Comparison of ENCODE assay signal across 37 cellular contexts in the genomic region with DNA sequence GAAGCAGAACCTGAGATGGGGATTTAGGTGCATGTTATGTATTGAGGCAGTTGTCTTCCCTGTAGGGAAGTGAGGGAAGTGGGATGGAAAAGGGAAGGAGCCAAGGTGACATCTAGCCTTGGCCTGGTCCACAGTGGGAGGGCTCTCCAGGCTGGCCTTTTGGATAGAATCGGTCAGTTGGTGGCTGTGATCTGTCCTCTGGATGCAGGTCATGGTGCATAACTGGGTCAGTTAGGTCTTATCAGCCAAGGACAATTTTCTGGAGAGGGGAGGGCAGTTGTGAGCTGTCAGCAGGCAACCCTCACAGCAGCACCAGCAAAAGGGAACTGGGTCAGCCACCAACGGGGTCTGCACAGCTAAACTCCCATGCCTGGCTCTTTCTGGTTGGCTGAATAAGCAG. TPM values are rescaled to one million over a fixed set of nuclear protein-coding genes. Genes with fewer than 3 reads are reported as not detected.
"Had no signal": no experiment of that assay in that cellular context is flagged by ENCODE, and none has a peak within 500 bp of the region (broad histone marks: within the 10 kb centered on the region; RNA-seq: fewer than 3 reads in every experiment).

No MANE protein-coding gene starts in this region.

- DNase-seq: activated B cell treated with CpG ODN at 0.5 μM for 24 hours; activated CD4-positive, alpha-beta memory T cell treated with anti-CD3 and anti-CD28 coated beads for 36 hours; activated CD4-positive, alpha-beta T cell treated with anti-CD3 and anti-CD28 coated beads for 4 hours; activated CD4-positive, alpha-beta T cell treated with anti-CD3 and anti-CD28 coated beads, Interleukin-2, amount 10 ng/mL, durations not matched to agents 24 days and 14 days; activated CD4-positive, alpha-beta T cell treated with anti-CD3 and anti-CD28 coated beads, Interleukin-2, amount 50 U/mL, for 1 hour; activated CD4-positive, alpha-beta T cell treated with anti-CD3 and anti-CD28 coated beads, Interleukin-2, amount 50 U/mL, for 4 hours; activated CD4-positive, CD25-positive, alpha-beta regulatory T cell treated with anti-CD3 and anti-CD28 coated beads, Interleukin-2, amount 50 U/mL, for 72 hours; activated CD8-positive, alpha-beta memory T cell treated with anti-CD3 and anti-CD28 coated beads, Interleukin-2, amount 50 U/mL, for 4 hours; activated CD8-positive, alpha-beta T cell treated with anti-CD3 and anti-CD28 coated beads for 36 hours; activated effector memory CD4-positive, alpha-beta T cell treated with anti-CD3 and anti-CD28 coated beads, Interleukin-2, amount 50 U/mL, for 16 hours; activated gamma-delta T cell treated with Interleukin-2 at 50 U/mL for 16 hours; activated naive CD4-positive, alpha-beta T cell; activated naive CD4-positive, alpha-beta T cell treated with anti-CD3 and anti-CD28 coated beads for 36 hours; activated naive CD4-positive, alpha-beta T cell treated with anti-CD3 and anti-CD28 coated beads, Interleukin-2, amount 50 U/mL, for 16 hours; activated naive CD8-positive, alpha-beta T cell treated with anti-CD3 and anti-CD28 coated beads for 36 hours; activated T-cell treated with anti-CD3 and anti-CD28 coated beads for 4 hours; activated T-cell treated with anti-CD3 and anti-CD28 coated beads, Interleukin-2, amount 50 U/mL, for 1 hour; activated T-cell treated with anti-CD3 and anti-CD28 coated beads, Interleukin-2, amount 50 U/mL, for 4 hours; activated T-cell treated with anti-CD3 and anti-CD28 coated beads, Interleukin-2, amount 50 U/mL, for 72 hours; adrenal gland; amniotic stem cell; aorta; body of pancreas; brain microvascular endothelial cell; caudate nucleus; cerebellar nuclear complex; T-helper 1 cell; T-helper 2 cell; T-helper 9 cell had no signal

- H3K9me3 ChIP-seq: adrenal gland, body of pancreas, breast epithelium had no signal

- H3K4me3 ChIP-seq: adrenal gland, body of pancreas, breast epithelium, cardiac muscle cell had no signal

- H3K4me1 ChIP-seq: adrenal gland, body of pancreas, breast epithelium had no signal

- H3K27me3 ChIP-seq: adrenal gland, body of pancreas, brain microvascular endothelial cell, breast epithelium, cardiac muscle cell had no signal

- H3K27ac ChIP-seq: adrenal gland, body of pancreas, brain microvascular endothelial cell, breast epithelium, cardiac muscle cell, VCaP had no signal

- ATAC-seq: activated CD8-positive, alpha-beta T cell treated with anti-CD3 and anti-CD28 coated beads for 36 hours; activated naive CD4-positive, alpha-beta T cell treated with anti-CD3 and anti-CD28 coated beads, Interleukin-2, amount 50 U/mL, for 72 hours; activated T-cell treated with anti-CD3 and anti-CD28 coated beads, Interleukin-2, amount 50 U/mL, for 4 hours; activated T-cell treated with anti-CD3 and anti-CD28 coated beads, Interleukin-2, amount 50 U/mL, for 72 hours; activated T-helper 17 cell treated with anti-CD3 and anti-CD28 coated beads, Interleukin-2, amount 50 U/mL, for 72 hours; body of pancreas had no signal

- H3K36me3 ChIP-seq: adrenal gland, brain microvascular endothelial cell, breast epithelium, cardiac muscle cell had no signal

RNA-seq across cellular contexts. Expression of a gene that starts 9.6 kb away (rescaled TPM):
- total RNA-seq: activated B cell treated with CpG ODN at 0.5 μM for 24 hours; activated CD4-positive, alpha-beta memory T cell treated with anti-CD3 and anti-CD28 coated beads for 36 hours; activated CD4-positive, alpha-beta T cell treated with anti-CD3 and anti-CD28 coated beads, Interleukin-2, amount 10 ng/mL, durations not matched to agents 24 days and 14 days; activated CD8-positive, alpha-beta memory T cell treated with anti-CD3 and anti-CD28 coated beads for 36 hours; activated CD8-positive, alpha-beta T cell treated with anti-CD3 and anti-CD28 coated beads for 36 hours; activated naive CD4-positive, alpha-beta T cell treated with anti-CD3 and anti-CD28 coated beads for 36 hours; activated naive CD4-positive, alpha-beta T cell treated with anti-CD3 and anti-CD28 coated beads, Interleukin-2, amount 50 U/mL, for 72 hours; activated naive CD8-positive, alpha-beta T cell treated with anti-CD3 and anti-CD28 coated beads for 36 hours; activated T-cell treated with anti-CD3 and anti-CD28 coated beads, Interleukin-2, amount 50 U/mL, for 4 hours; activated T-cell treated with anti-CD3 and anti-CD28 coated beads, Interleukin-2, amount 50 U/mL, for 72 hours; activated T-helper 1 cell treated with anti-CD3 and anti-CD28 coated beads, Interleukin-12 subunit alpha, Interleukin-12 subunit beta, Interleukin-2, Interleukin-4 antibody, amounts not matched to agents 30 ng/mL and 10 ng/mL and 1 ng/mL, durations not matched to agents 14 hours and 24 hours and 36 hours; activated T-helper 17 cell treated with anti-CD3 and anti-CD28 coated beads, Interleukin-2, amount 50 U/mL, for 72 hours; adrenal gland; aorta; astrocyte; body of pancreas; breast epithelium; cardiac muscle cell had no signal
- polyA plus RNA-seq: adrenal gland, aorta, cardiac muscle cell had no signal

RNA-seq across cellular contexts. Expression of a gene that starts 23.7 kb away (rescaled TPM):
- total RNA-seq: activated CD4-positive, alpha-beta memory T cell treated with anti-CD3 and anti-CD28 coated beads for 36 hours; activated CD4-positive, alpha-beta T cell treated with anti-CD3 and anti-CD28 coated beads, Interleukin-2, amount 10 ng/mL, durations not matched to agents 24 days and 14 days; activated CD8-positive, alpha-beta memory T cell treated with anti-CD3 and anti-CD28 coated beads for 36 hours; activated CD8-positive, alpha-beta T cell treated with anti-CD3 and anti-CD28 coated beads for 36 hours; activated naive CD4-positive, alpha-beta T cell treated with anti-CD3 and anti-CD28 coated beads for 36 hours; activated naive CD4-positive, alpha-beta T cell treated with anti-CD3 and anti-CD28 coated beads, Interleukin-2, amount 50 U/mL, for 72 hours; activated naive CD8-positive, alpha-beta T cell treated with anti-CD3 and anti-CD28 coated beads for 36 hours; activated T-cell treated with anti-CD3 and anti-CD28 coated beads, Interleukin-2, amount 50 U/mL, for 4 hours; activated T-cell treated with anti-CD3 and anti-CD28 coated beads, Interleukin-2, amount 50 U/mL, for 72 hours; activated T-helper 1 cell treated with anti-CD3 and anti-CD28 coated beads, Interleukin-12 subunit alpha, Interleukin-12 subunit beta, Interleukin-2, Interleukin-4 antibody, amounts not matched to agents 30 ng/mL and 10 ng/mL and 1 ng/mL, durations not matched to agents 14 hours and 24 hours and 36 hours; activated T-helper 17 cell treated with anti-CD3 and anti-CD28 coated beads, Interleukin-2, amount 50 U/mL, for 72 hours; adrenal gland; aorta; astrocyte; body of pancreas; breast epithelium; cardiac muscle cell had no signal
- polyA plus RNA-seq: adrenal gland, aorta, cardiac muscle cell had no signal

RNA-seq across cellular contexts. Expression of a gene that starts 47.1 kb away (rescaled TPM):
- total RNA-seq: activated B cell treated with CpG ODN at 0.5 μM for 24 hours; activated CD4-positive, alpha-beta memory T cell treated with anti-CD3 and anti-CD28 coated beads for 36 hours; activated CD4-positive, alpha-beta T cell treated with anti-CD3 and anti-CD28 coated beads, Interleukin-2, amount 10 ng/mL, durations not matched to agents 24 days and 14 days; activated CD8-positive, alpha-beta memory T cell treated with anti-CD3 and anti-CD28 coated beads for 36 hours; activated CD8-positive, alpha-beta T cell treated with anti-CD3 and anti-CD28 coated beads for 36 hours; activated naive CD4-positive, alpha-beta T cell treated with anti-CD3 and anti-CD28 coated beads for 36 hours; activated naive CD4-positive, alpha-beta T cell treated with anti-CD3 and anti-CD28 coated beads, Interleukin-2, amount 50 U/mL, for 72 hours; activated naive CD8-positive, alpha-beta T cell treated with anti-CD3 and anti-CD28 coated beads for 36 hours; activated T-cell treated with anti-CD3 and anti-CD28 coated beads, Interleukin-2, amount 50 U/mL, for 4 hours; activated T-cell treated with anti-CD3 and anti-CD28 coated beads, Interleukin-2, amount 50 U/mL, for 72 hours; activated T-helper 1 cell treated with anti-CD3 and anti-CD28 coated beads, Interleukin-12 subunit alpha, Interleukin-12 subunit beta, Interleukin-2, Interleukin-4 antibody, amounts not matched to agents 30 ng/mL and 10 ng/mL and 1 ng/mL, durations not matched to agents 14 hours and 24 hours and 36 hours; activated T-helper 17 cell treated with anti-CD3 and anti-CD28 coated beads, Interleukin-2, amount 50 U/mL, for 72 hours; adrenal gland; aorta; body of pancreas; cardiac muscle cell had no signal
- polyA plus RNA-seq: adrenal gland, aorta, cardiac muscle cell had no signal
